In the genomic region with DNA sequence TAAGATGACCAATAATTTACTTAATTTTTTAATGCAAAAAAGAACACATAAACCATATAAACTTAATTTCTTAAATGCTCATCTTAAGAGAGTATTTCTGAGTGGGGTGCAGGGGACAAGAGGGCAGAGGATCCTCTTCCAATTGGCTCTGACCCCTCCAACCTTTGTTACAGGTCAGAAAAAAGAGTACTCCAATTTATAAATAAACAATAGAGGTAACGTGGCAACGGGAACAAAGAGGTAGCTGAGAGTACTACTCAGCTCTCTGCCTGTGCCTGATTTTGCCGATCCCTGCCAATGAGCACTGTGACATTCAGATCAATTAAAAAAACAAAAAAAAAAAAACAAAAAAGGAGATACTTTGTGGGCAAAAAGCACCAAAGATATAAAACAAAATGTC, we compare ENCODE assay signal across 21 cellular contexts.
A peak's percentile ranks its signal among the peaks of the same experiment; 100 is the strongest.
DNase-seq lines count a peak whose midpoint lies in the region; ATAC-seq, FAIRE-seq and TF ChIP-seq lines count a peak whose summit lies in the region.
"Had no signal": no experiment of that assay in that cellular context is flagged by ENCODE, and none has a peak within 500 bp of the region (broad histone marks: within the 10 kb centered on the region; RNA-seq: fewer than 3 reads in every experiment).

No MANE protein-coding gene starts in this region.

- peaks cover 27% of the 10 kb centered on the region for H3K4me1 ChIP-seq in body of pancreas
- peaks cover 0 to 22% (median 5%) of the 10 kb centered on the region in 3 donors for H3K4me1 ChIP-seq in pancreas
- no peaks in the 10 kb centered on the region for H3K4me1 ChIP-seq in SJCRH30

- FAIRE-seq in pancreas (lab: Jason Lieb, UNC): no peak
- FAIRE-seq: GM18507 had no signal

- H3K36me3 ChIP-seq in body of pancreas (replicated peaks in 1 of 2; ENCODE audit: insufficient read depth in 1 of 2, low read depth in 2 of 2) (no peaks in the 10 kb centered on the region), pancreas (no peaks in the 10 kb centered on the region), SJCRH30 (0 out of 2 replicates have a peak, but pooled peaks cover 5% of the 10 kb centered on the region)

- DNase-seq in Right ventricle myocardium superior (no peak), cardiac septum (ENCODE audit: low spot score) (no peak), NCI-H2029 treated with DMSO at 0.1 percent for 48 hours (lab: John Stamatoyannopoulos, UW) (peak; percentile 68), body of pancreas (peak in 1 of 4 donors; percentile 6), pancreas (no peak), SJCRH30 (no peak)
- DNase-seq: ACHN; activated CD4-positive, alpha-beta memory T cell treated with anti-CD3 and anti-CD28 coated beads, Interleukin-2, amount 10 ng/mL, durations not matched to agents 7 days and 5 days; activated T-cell treated with anti-CD3 and anti-CD28 coated beads, Interleukin-2, amount 50 U/mL, for 72 hours; hippocampal formation; kidney glomerular epithelial cell; mucosa of descending colon; NCI-H446; occipital lobe; stimulated activated naive CD8-positive, alpha-beta T cell treated with anti-CD3 and anti-CD28 coated beads, Interleukin-15, Interleukin-2, amounts not matched to agents 100 U/mL and 50 U/mL, for 24 hours had no signal

- TF ChIP-seq CTCF in body of pancreas (IDR thresholded peaks at IDR 0.05) (no peak), pancreas (IDR thresholded peaks at IDR 0.05) (no peak)

- H3K27ac ChIP-seq in body of pancreas (no peak overlapping the region), pancreas (no peak overlapping the region), SJCRH30 (no peak overlapping the region)
- H3K27ac ChIP-seq: C4-2B, coronary artery had no signal

- TF ChIP-seq POLR2A in body of pancreas (IDR thresholded peaks at IDR 0.05): no peak

- H3K27me3 ChIP-seq in body of pancreas (no peaks in the 10 kb centered on the region), pancreas (no peaks in the 10 kb centered on the region), SJCRH30 (no peaks in the 10 kb centered on the region)

- H3K9me3 ChIP-seq in body of pancreas: no peaks in the 10 kb centered on the region
- H3K9me3 ChIP-seq in pancreas: no peaks in the 10 kb centered on the region
- H3K9me3 ChIP-seq in SJCRH30 (replicated peaks): no peaks in the 10 kb centered on the region
- H3K9me3 ChIP-seq: mucosa of descending colon had no signal

- intact Hi-C loops in Right ventricle myocardium superior (cut with DNase I) (no loop called here), cardiac septum (cut with DNase I) (no loop called here), body of pancreas (cut with DNase I) (no loop called here), pancreas (cut with DNase I) (no loop called here)

- peak; percentile 86 for ATAC-seq in Right ventricle myocardium superior (ENCODE audit: poor library complexity)
- peak; percentile 68 for ATAC-seq in body of pancreas
- peak in 3 of 4 donors; percentile 17 to 60 (median 32) for ATAC-seq in pancreas
- ATAC-seq in HG02870 (IDR thresholded peaks at IDR 0.05; ENCODE audit: unreplicated experiment): no peak
- ATAC-seq in GM21367 (IDR thresholded peaks at IDR 0.05; ENCODE audit: unreplicated experiment): no peak
- ATAC-seq: activated T-cell treated with anti-CD3 and anti-CD28 coated beads, Interleukin-2, amount 50 U/mL, for 72 hours; mucosa of descending colon; sciatic nerve; stimulated activated naive CD8-positive, alpha-beta T cell treated with anti-CD3 and anti-CD28 coated beads, Interleukin-15, Interleukin-2, amounts not matched to agents 100 U/mL and 50 U/mL, for 24 hours had no signal

- H3K4me3 ChIP-seq in body of pancreas (no peak overlapping the region), pancreas (no peak overlapping the region), SJCRH30 (no peak overlapping the region)
- H3K4me3 ChIP-seq: coronary artery, mucosa of descending colon had no signal

- WGBS in body of pancreas, 2 donors: 22 to 30% methylated on average over 3 of the region's 3 CpGs
- WGBS in pancreas, 2 donors: 15 to 17% methylated on average over 3 of the region's 3 CpGs

Comparison
In these comparisons a context has a peak if more than half of its experiments do, and no peak if none do; other contexts are left out.
1. ATAC-seq: peak in Right ventricle myocardium superior (single experiment), body of pancreas (single experiment) and pancreas (3 of 4); none in HG02870 (single experiment) and GM21367 (single experiment).